ENCODE assay signal across 25 cellular contexts in genomic region chr5:53825926-53826325, GRCh38.
"Had no signal": no experiment of that assay in that cellular context is flagged by ENCODE, and none has a peak within 500 bp of the region (broad histone marks: within the 10 kb centered on the region; RNA-seq: fewer than 3 reads in every experiment).

No MANE protein-coding gene starts in this region.

- H3K27me3 ChIP-seq: left lung, ovary, stomach, testis, thyroid gland, transverse colon, upper lobe of left lung, vagina had no signal

- H3K4me3 Mint-ChIP-seq: immature natural killer cell; naive thymus-derived CD8-positive, alpha-beta T cell; stimulated activated naive B cell treated with anti-CD40 and anti-IgM and Interleukin-4, amounts not matched to agents 10 μg/mL and 1 μg/mL and 100 μg/mL, for 72 hours had no signal

- H3K4me1 Mint-ChIP-seq: immature natural killer cell; naive thymus-derived CD8-positive, alpha-beta T cell; stimulated activated naive B cell treated with anti-CD40 and anti-IgM and Interleukin-4, amounts not matched to agents 10 μg/mL and 1 μg/mL and 100 μg/mL, for 72 hours had no signal

- H3K4me1 ChIP-seq: left lung, lower lobe of right lung, prostate gland, stomach, thyroid gland, transverse colon, upper lobe of left lung, vagina had no signal

- H3K9me3 Mint-ChIP-seq: stimulated activated naive B cell treated with anti-CD40 and anti-IgM and Interleukin-4, amounts not matched to agents 10 μg/mL and 1 μg/mL and 100 μg/mL, for 72 hours had no signal

- H3K36me3 ChIP-seq: left lung, lower lobe of right lung, ovary, prostate gland, stomach, thyroid gland, transverse colon, upper lobe of left lung, vagina had no signal

- H3K27ac Mint-ChIP-seq: immature natural killer cell; naive thymus-derived CD8-positive, alpha-beta T cell; stimulated activated naive B cell treated with anti-CD40 and anti-IgM and Interleukin-4, amounts not matched to agents 10 μg/mL and 1 μg/mL and 100 μg/mL, for 72 hours had no signal

- H3K4me3 ChIP-seq: left lung, lower lobe of right lung, ovary, prostate gland, skin epidermis, stomach, testis, thyroid gland, transverse colon, upper lobe of left lung, vagina had no signal

- H3K27me3 Mint-ChIP-seq: stimulated activated naive B cell treated with anti-CD40 and anti-IgM and Interleukin-4, amounts not matched to agents 10 μg/mL and 1 μg/mL and 100 μg/mL, for 72 hours had no signal

- H3K9me3 ChIP-seq: ovary, prostate gland, testis, thyroid gland, transverse colon, upper lobe of left lung, vagina had no signal

- ATAC-seq: left colon; left lung; lower lobe of right lung; naive thymus-derived CD8-positive, alpha-beta T cell; right cardiac atrium; stimulated activated naive B cell treated with anti-CD40 and anti-IgM and Interleukin-4, amounts not matched to agents 10 μg/mL and 1 μg/mL and 100 μg/mL, for 72 hours; stimulated activated naive CD8-positive, alpha-beta T cell treated with anti-CD3 and anti-CD28 coated beads, Interleukin-15, Interleukin-2, amounts not matched to agents 100 U/mL and 50 U/mL, for 24 hours had no signal

- H3K27ac ChIP-seq: left lung, lower lobe of right lung, ovary, prostate gland, skin epidermis, stomach, thyroid gland, transverse colon, upper lobe of left lung, vagina had no signal

- DNase-seq: hypothalamus; immature natural killer cell; kidney; left colon; left lung; lower lobe of right lung; mammary epithelial cell; mesenchymal stem cell; naive thymus-derived CD8-positive, alpha-beta T cell; ovary; right cardiac atrium; stimulated activated CD4-positive, alpha-beta T cell treated with anti-CD3 and anti-CD28 coated beads, Interleukin-12 subunit alpha, Interleukin-12 subunit beta, amount 100 ng/mL, for 4 hours; stimulated activated CD4-positive, alpha-beta T cell treated with anti-CD3 and anti-CD28 coated beads, Interleukin-15, amount 100 ng/mL, for 24 hours; stimulated activated CD4-positive, alpha-beta T cell treated with anti-CD3 and anti-CD28 coated beads, Interleukin-2, amount 100 ng/mL, for 24 hours; stimulated activated CD4-positive, alpha-beta T cell treated with anti-CD3 and anti-CD28 coated beads, Interleukin-4, amount 100 ng/mL, for 1 hour; stimulated activated naive B cell treated with anti-CD40 and anti-IgM and Interleukin-4, amounts not matched to agents 10 μg/mL and 1 μg/mL and 100 μg/mL, for 72 hours; stimulated activated naive CD8-positive, alpha-beta T cell treated with anti-CD3 and anti-CD28 coated beads, Interleukin-15, Interleukin-2, amounts not matched to agents 100 U/mL and 50 U/mL, for 24 hours; stomach; thyroid gland; transverse colon; upper lobe of left lung had no signal

- H3K36me3 Mint-ChIP-seq: immature natural killer cell; stimulated activated naive B cell treated with anti-CD40 and anti-IgM and Interleukin-4, amounts not matched to agents 10 μg/mL and 1 μg/mL and 100 μg/mL, for 72 hours had no signal
